ENCODE assay signal across 15 cellular contexts in the genomic region with DNA sequence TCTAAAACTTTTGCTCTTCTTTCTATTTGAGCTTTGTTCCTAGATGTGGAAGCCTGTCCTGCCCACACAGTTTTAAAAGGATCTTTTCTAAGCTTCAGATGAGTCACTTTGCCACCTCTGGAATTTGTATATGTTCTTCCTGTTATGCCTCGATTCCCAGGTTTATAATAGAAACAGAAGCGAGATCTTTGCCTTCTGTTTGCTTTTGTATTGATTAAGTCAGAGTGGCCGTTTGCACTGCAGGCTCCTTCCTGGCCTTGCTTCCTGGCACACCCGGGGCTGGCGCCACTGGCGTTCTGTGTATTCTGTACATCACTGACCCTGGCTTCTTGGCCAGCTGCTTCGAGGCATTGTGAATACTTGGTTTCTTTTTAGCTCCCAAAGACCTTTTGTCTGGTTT.
DNase-seq lines count a peak whose midpoint lies in the region; ATAC-seq, FAIRE-seq and TF ChIP-seq lines count a peak whose summit lies in the region.
"Had no signal": no experiment of that assay in that cellular context is flagged by ENCODE, and none has a peak within 500 bp of the region (broad histone marks: within the 10 kb centered on the region; RNA-seq: fewer than 3 reads in every experiment).

No MANE protein-coding gene starts in this region.

- H3K9me3 Mint-ChIP-seq in Calu3 (ENCODE audit: low read depth, unreplicated experiment): no peaks in the 10 kb centered on the region
- no peaks in the 10 kb centered on the region for H3K9me3 Mint-ChIP-seq in endodermal cell
- no peaks in the 10 kb centered on the region for H3K9me3 Mint-ChIP-seq in neural progenitor cell
- H3K9me3 Mint-ChIP-seq: central memory CD8-positive, alpha-beta T cell had no signal

- peaks cover 29% of the 10 kb centered on the region for H3F3A ChIP-seq in neural progenitor cell (ENCODE audit: low read depth)

- no peaks in the 10 kb centered on the region for H3K27me3 Mint-ChIP-seq in Calu3 (ENCODE audit: unreplicated experiment)
- peaks cover 85% of the 10 kb centered on the region for H3K27me3 Mint-ChIP-seq in endodermal cell (ENCODE audit: insufficient read depth)
- H3K27me3 Mint-ChIP-seq in neural progenitor cell (ENCODE audit: insufficient read depth, low read depth): no peaks in the 10 kb centered on the region

- H3K27ac ChIP-seq in Panc1 (ENCODE audit: low read length) (peak overlapping the region; percentile 81), endodermal cell (ENCODE audit: low read depth, low read length) (peak overlapping the region; percentile 43), neural progenitor cell (no peak overlapping the region), Karpas-422 (ENCODE audit: low read length) (no peak overlapping the region)
- H3K27ac ChIP-seq: neutrophil had no signal

- no peak for FAIRE-seq in HTR-8/SVneo (lab: Jason Lieb, UNC)
- FAIRE-seq: kidney had no signal

- H3K9me2 ChIP-seq in Karpas-422 (replicated peaks; ENCODE audit: insufficient read depth, low read length): no peaks in the 10 kb centered on the region

- H4K20me1 ChIP-seq in neural progenitor cell (ENCODE audit: low read depth): no peaks in the 10 kb centered on the region
- H4K20me1 ChIP-seq in Karpas-422 (ENCODE audit: insufficient read depth, low read depth, low read length): no peaks in the 10 kb centered on the region

- no peak overlapping the region for H2AFZ ChIP-seq in neural progenitor cell (replicated peaks)
- no peak overlapping the region for H2AFZ ChIP-seq in Karpas-422 (ENCODE audit: low read length)

- no peak for TF ChIP-seq CTCF in Calu3 (IDR thresholded peaks at IDR 0.05; ENCODE audit: unreplicated experiment)
- TF ChIP-seq CTCF in Panc1 (IDR thresholded peaks at IDR 0.05): no peak
- no peak for TF ChIP-seq CTCF in endodermal cell (conservative IDR thresholded peaks at IDR 0.05)
- no peak for TF ChIP-seq CTCF in neural progenitor cell (IDR thresholded peaks at IDR 0.05)
- TF ChIP-seq CTCF in lower leg skin (IDR thresholded peaks at IDR 0.05): no peak

- H3K36me3 ChIP-seq in Panc1 (ENCODE audit: control insufficient read depth, insufficient read depth, low read length) (peaks cover 4% of the 10 kb centered on the region; the same call in 1 of the 2 replicates), endodermal cell (ENCODE audit: control insufficient read depth, insufficient read depth, low read length) (no peaks in the 10 kb centered on the region), neural progenitor cell (no peaks in the 10 kb centered on the region), Karpas-422 (ENCODE audit: insufficient read depth, low read length) (no peaks in the 10 kb centered on the region)
- H3K36me3 ChIP-seq: neutrophil had no signal

- in situ Hi-C loops in Panc1 (cut with HindIII; ENCODE audit: low pct_unique_long_range_greater_than_20kb, low sequenced_read_pairs): no loop called here

- H3K4me2 ChIP-seq in neural progenitor cell (no peak overlapping the region), Karpas-422 (ENCODE audit: low read depth, low read length, poor library complexity, severe bottlenecking) (no peak overlapping the region)

- DNase-seq in Calu3 (peak; percentile 77), Panc1 (ENCODE audit: low read depth, low spot score) (no peak), endodermal cell (peak; percentile 19), neural progenitor cell (ENCODE audit: low spot score) (no peak), Karpas-422 (no peak), lower leg skin (ENCODE audit: low spot score in 2 of 2) (no peak), HTR-8/SVneo (ENCODE audit: insufficient read length, low spot score) (no peak)
- DNase-seq: activated CD4-positive, alpha-beta T cell treated with anti-CD3 and anti-CD28 coated beads, Interleukin-2, amount 50 U/mL, for 1 hour; kidney; NCI-H1048; NK-92 treated with Interleukin-12 subunit alpha and Interleukin-12 subunit beta, amount 100 ng/mL, for 24 hours; SW 1271 had no signal

- H3K4me3 ChIP-seq in Panc1 (ENCODE audit: low read depth in 2 of 2, low read length in 2 of 2) (no peak overlapping the region), endodermal cell (ENCODE audit: low read length) (no peak overlapping the region), neural progenitor cell (no peak overlapping the region), Karpas-422 (ENCODE audit: low read length) (no peak overlapping the region), lower leg skin (ENCODE audit: low read depth, poor library complexity, severe bottlenecking) (no peak overlapping the region)

- no TSS peak for BruUV-seq in Calu3 (replicated peaks; lab: Mats Ljungman, UMichigan)
- no TSS peak for BruUV-seq in Panc1 (replicated peaks; lab: Mats Ljungman, UMichigan)

- H3K4me3 Mint-ChIP-seq in Calu3 (ENCODE audit: low read depth, unreplicated experiment): peak overlapping the region; percentile 14
- H3K4me3 Mint-ChIP-seq in endodermal cell: no peak overlapping the region
- no peak overlapping the region for H3K4me3 Mint-ChIP-seq in neural progenitor cell
- H3K4me3 Mint-ChIP-seq: central memory CD8-positive, alpha-beta T cell had no signal

- no peak for TF ChIP-seq POLR2A in lower leg skin (IDR thresholded peaks at IDR 0.05)

- ATAC-seq in Panc1 (0 out of 2 replicates have a peak, but pooled peaks have one; percentile 4), HG03108 (IDR thresholded peaks at IDR 0.05; ENCODE audit: unreplicated experiment) (no peak)

- WGBS in endodermal cell (ENCODE audit: insufficient coverage in 1 of 2, insufficient read length in 1 of 2), 2 experiments: 53 to 60% methylated on average over 5 to 7 of the region's 7 CpGs
- WGBS in lower leg skin, 2 donors: 49 to 59% methylated on average over 7 of the region's 7 CpGs

- no peaks in the 10 kb centered on the region for H3K9me3 ChIP-seq in Panc1 (ENCODE audit: control insufficient read depth, insufficient read depth, low read depth, low read length)
- no peaks in the 10 kb centered on the region for H3K9me3 ChIP-seq in endodermal cell (ENCODE audit: control insufficient read depth, low read length)
- no peaks in the 10 kb centered on the region for H3K9me3 ChIP-seq in neural progenitor cell (ENCODE audit: low read depth)
- H3K9me3 ChIP-seq in Karpas-422 (ENCODE audit: low read length): no peaks in the 10 kb centered on the region
- H3K9me3 ChIP-seq: neutrophil had no signal

- H3K27ac Mint-ChIP-seq in Calu3 (ENCODE audit: unreplicated experiment) (peak overlapping the region; percentile 90), endodermal cell (no peak overlapping the region), neural progenitor cell (peak overlapping the region; percentile 28)

- H3K79me2 ChIP-seq in neural progenitor cell (ENCODE audit: low read depth) (no peaks in the 10 kb centered on the region), Karpas-422 (ENCODE audit: low read length) (no peaks in the 10 kb centered on the region)

- H3K4me1 Mint-ChIP-seq in Calu3 (ENCODE audit: low read depth, unreplicated experiment) (peaks cover 90% of the 10 kb centered on the region), endodermal cell (peaks cover 47% of the 10 kb centered on the region), neural progenitor cell (peaks cover 82% of the 10 kb centered on the region)
- H3K4me1 Mint-ChIP-seq: central memory CD8-positive, alpha-beta T cell had no signal

- intact Hi-C loops in Calu3 (cut with micrococcal nuclease; ENCODE audit: unreplicated experiment): loop anchor here (5.0 kb wide), 3 partner anchors 90 to 185 kb away; a partner anchor contains a TSS
- intact Hi-C loops in Panc1 (cut with micrococcal nuclease; ENCODE audit: unreplicated experiment): loop anchor here (10.0 kb wide), 1 partner anchor 82 kb away; no protein-coding TSS in a partner anchor
- intact Hi-C loops in lower leg skin (cut with DNase I; ENCODE audit: low total_unique reads): no loop called here

- H3K36me3 Mint-ChIP-seq in Calu3 (ENCODE audit: insufficient read depth, unreplicated experiment) (peaks cover 92% of the 10 kb centered on the region), endodermal cell (ENCODE audit: low read depth) (peaks cover 8% of the 10 kb centered on the region), neural progenitor cell (no peaks in the 10 kb centered on the region)

- peaks cover 56% of the 10 kb centered on the region for H3K4me1 ChIP-seq in Panc1 (ENCODE audit: control insufficient read depth, insufficient read depth, low read length)
- H3K4me1 ChIP-seq in endodermal cell (ENCODE audit: control insufficient read depth, insufficient read depth, low read length): peaks cover 8% of the 10 kb centered on the region
- H3K4me1 ChIP-seq in neural progenitor cell: peaks cover 40% of the 10 kb centered on the region
- no peaks in the 10 kb centered on the region for H3K4me1 ChIP-seq in Karpas-422 (ENCODE audit: low read length)

- POLR2A ChIA-PET in Panc1 (lab: Charles Lee): no interaction called here

- CTCF ChIA-PET in Calu3 (lab: Charles Lee): interaction anchor here (0.6 to 1.0 kb wide), 2 partner anchors 94 to 545 kb away, joined by 3 read pairs; no protein-coding TSS in a partner anchor
- CTCF ChIA-PET in Panc1 (lab: Charles Lee): no interaction called here

- H3K27me3 ChIP-seq in Panc1 (ENCODE audit: control insufficient read depth, insufficient read depth, low read length) (no peaks in the 10 kb centered on the region), endodermal cell (ENCODE audit: control insufficient read depth, insufficient read depth, low read length, poor library complexity, severe bottlenecking) (peaks cover 43% of the 10 kb centered on the region), neural progenitor cell (no peaks in the 10 kb centered on the region), Karpas-422 (ENCODE audit: low read length) (no peaks in the 10 kb centered on the region)

- H3K9ac ChIP-seq in endodermal cell (ENCODE audit: extremely low read depth, low read length, poor library complexity, severe bottlenecking) (no peak overlapping the region), neural progenitor cell (no peak overlapping the region), Karpas-422 (ENCODE audit: low read length) (no peak overlapping the region)

Comparison
In these comparisons a context has a peak if more than half of its experiments do, and no peak if none do; other contexts are left out.
1. DNase-seq: peak in Calu3 (single experiment) and endodermal cell (single experiment); none in Panc1 (single experiment), neural progenitor cell (single experiment), Karpas-422 (single experiment), lower leg skin (0 of 2) and HTR-8/SVneo (single experiment).
2. H3K27ac ChIP-seq: peak in Panc1 (single experiment) and endodermal cell (single experiment); none in neural progenitor cell (single experiment) and Karpas-422 (single experiment).